ENCODE assay signal across 10 cellular contexts in the genomic region with DNA sequence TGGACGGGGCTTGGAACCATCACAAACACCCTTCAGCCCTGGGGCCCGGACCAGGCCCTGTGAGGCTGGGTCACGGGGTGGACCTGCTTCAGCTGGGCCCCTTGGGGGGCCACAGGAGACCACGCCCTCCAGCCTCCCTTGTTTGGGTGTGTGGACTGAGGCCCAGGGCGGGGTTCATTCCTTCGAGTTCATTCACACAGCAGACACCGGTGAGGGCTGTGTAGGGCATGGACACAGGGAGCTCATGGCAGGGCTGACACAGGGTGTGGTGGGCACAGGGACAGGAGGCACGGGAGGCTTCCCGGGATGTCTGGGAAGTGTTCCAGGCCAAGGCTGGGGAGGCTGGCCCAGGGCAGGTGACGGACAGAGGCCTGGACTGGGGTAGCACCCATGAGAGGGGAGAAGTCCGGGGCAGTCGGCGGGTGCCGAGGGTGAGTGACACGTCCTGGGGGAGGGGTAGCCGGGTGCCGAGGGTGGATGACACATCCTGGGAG. TPM values are rescaled to one million over a fixed set of nuclear protein-coding genes. Genes with fewer than 3 reads are reported as not detected.
DNase-seq lines count a peak whose midpoint lies in the region; ATAC-seq and TF ChIP-seq lines count a peak whose summit lies in the region.
"Had no signal": no experiment of that assay in that cellular context is flagged by ENCODE, and none has a peak within 500 bp of the region (broad histone marks: within the 10 kb centered on the region; RNA-seq: fewer than 3 reads in every experiment).

No MANE protein-coding gene starts in this region.

- no peaks in the 10 kb centered on the region for H3K9me3 ChIP-seq in left ventricle myocardium inferior (replicated peaks)
- H3K9me3 ChIP-seq in trophoblast cell (ENCODE audit: insufficient read depth, low read depth, low read length): no peaks in the 10 kb centered on the region

- H3K14ac ChIP-seq in trophoblast cell (ENCODE audit: low read length): no peak overlapping the region

- no peaks in the 10 kb centered on the region for H3K27me3 Mint-ChIP-seq in stimulated activated naive B cell treated with anti-CD40 and anti-IgM and Interleukin-4, amounts not matched to agents 10 μg/mL and 1 μg/mL and 100 μg/mL, for 72 hours

- H3K9ac ChIP-seq in trophoblast cell (ENCODE audit: low read length): no peak overlapping the region

- no peak overlapping the region for H3K4ac ChIP-seq in trophoblast cell (ENCODE audit: low read depth, low read length)

- ATAC-seq in stimulated activated naive B cell treated with anti-CD40 and anti-IgM and Interleukin-4, amounts not matched to agents 10 μg/mL and 1 μg/mL and 100 μg/mL, for 72 hours (replicated peaks): no peak

- intact Hi-C loops in left ventricle myocardium inferior (cut with micrococcal nuclease): no loop called here

- no peak overlapping the region for H4K91ac ChIP-seq in trophoblast cell (ENCODE audit: low read depth, low read length)

- no peaks in the 10 kb centered on the region for H3K79me1 ChIP-seq in trophoblast cell (ENCODE audit: low read length)

- H3K4me3 Mint-ChIP-seq in stimulated activated naive B cell treated with anti-CD40 and anti-IgM and Interleukin-4, amounts not matched to agents 10 μg/mL and 1 μg/mL and 100 μg/mL, for 72 hours: no peak overlapping the region

- no peak overlapping the region for H4K12ac ChIP-seq in trophoblast cell (ENCODE audit: low read depth, low read length)

- no peak overlapping the region for H2BK12ac ChIP-seq in trophoblast cell (ENCODE audit: low read length)

- H3K79me2 ChIP-seq in trophoblast cell (ENCODE audit: control insufficient read depth, insufficient read depth, low read length, poor library complexity): no peaks in the 10 kb centered on the region

- peak overlapping the region; percentile 64 for H3K4me3 ChIP-seq in left ventricle myocardium inferior
- no peak overlapping the region for H3K4me3 ChIP-seq in trophoblast cell (ENCODE audit: low read depth, low read length)

- no peak overlapping the region for H2AK5ac ChIP-seq in trophoblast cell (ENCODE audit: low read length)

- no peaks in the 10 kb centered on the region for H3K9me3 Mint-ChIP-seq in stimulated activated naive B cell treated with anti-CD40 and anti-IgM and Interleukin-4, amounts not matched to agents 10 μg/mL and 1 μg/mL and 100 μg/mL, for 72 hours

- H3K27me3 ChIP-seq in left ventricle myocardium inferior (ENCODE audit: low read depth): no peaks in the 10 kb centered on the region
- H3K27me3 ChIP-seq in trophoblast cell (ENCODE audit: insufficient read depth, low read length): no peaks in the 10 kb centered on the region

- no peak overlapping the region for H2AFZ ChIP-seq in trophoblast cell (ENCODE audit: insufficient read depth, low read length, poor library complexity)

- no CpG with 5 or more reads among the region's 17 CpGs for WGBS in trophoblast cell (ENCODE audit: extremely low coverage, insufficient coverage, insufficient read length)

- H3K27ac ChIP-seq in left ventricle myocardium inferior (replicated peaks): peak overlapping the region; percentile 93
- no peak overlapping the region for H3K27ac ChIP-seq in trophoblast cell (ENCODE audit: low read depth, low read length)

- H4K8ac ChIP-seq in trophoblast cell (ENCODE audit: low read depth, low read length): no peak overlapping the region

- peaks cover 3 to 6% of the 10 kb centered on the region in 2 donors for H3K4me1 Mint-ChIP-seq in stimulated activated naive B cell treated with anti-CD40 and anti-IgM and Interleukin-4, amounts not matched to agents 10 μg/mL and 1 μg/mL and 100 μg/mL, for 72 hours

- no peak overlapping the region for H2BK5ac ChIP-seq in trophoblast cell (ENCODE audit: low read depth, low read length, poor library complexity)

- no peak for TF ChIP-seq CTCF in left ventricle myocardium inferior (IDR thresholded peaks at IDR 0.05; ENCODE audit: borderline replicate concordance)

- no peak overlapping the region for H3K4me2 ChIP-seq in trophoblast cell (ENCODE audit: low read length)

- no peak overlapping the region for H3K18ac ChIP-seq in trophoblast cell (ENCODE audit: low read length)

- no peak overlapping the region for H3K23ac ChIP-seq in trophoblast cell (ENCODE audit: low read length)

- H3K4me1 ChIP-seq in left ventricle myocardium inferior: peaks cover 48% of the 10 kb centered on the region
- no peaks in the 10 kb centered on the region for H3K4me1 ChIP-seq in trophoblast cell (ENCODE audit: control insufficient read depth in 1 of 2, insufficient read depth in 2 of 2, low read length in 2 of 2)

- H3K36me3 ChIP-seq in left ventricle myocardium inferior (peaks cover 29% of the 10 kb centered on the region), trophoblast cell (ENCODE audit: control insufficient read depth in 1 of 2, insufficient read depth in 2 of 2, low read length in 2 of 2) (peaks cover 20 to 24% of the 10 kb centered on the region in 2 experiments)

- peak overlapping the region; percentile 14 for H3K27ac Mint-ChIP-seq in stimulated activated naive B cell treated with anti-CD40 and anti-IgM and Interleukin-4, amounts not matched to agents 10 μg/mL and 1 μg/mL and 100 μg/mL, for 72 hours

- no peak overlapping the region for H2BK120ac ChIP-seq in trophoblast cell (ENCODE audit: insufficient read depth, low read length, poor library complexity)

- peaks cover 4 to 8% of the 10 kb centered on the region in 2 donors for H3K36me3 Mint-ChIP-seq in stimulated activated naive B cell treated with anti-CD40 and anti-IgM and Interleukin-4, amounts not matched to agents 10 μg/mL and 1 μg/mL and 100 μg/mL, for 72 hours

- DNase-seq in HPDE6-E6E7 (ENCODE audit: extremely low spot score) (peak; percentile 28), amniotic epithelial cell (ENCODE audit: low read depth) (peak; percentile 16), left ventricle myocardium inferior (peak; percentile 76), SHP77 (lab: John Stamatoyannopoulos, UW) (no peak), NCI-H2196 (lab: John Stamatoyannopoulos, UW; ENCODE audit: unreplicated experiment) (no peak), trophoblast cell (no peak)
- DNase-seq in stimulated activated naive B cell treated with anti-CD40 and anti-IgM and Interleukin-4, amounts not matched to agents 10 μg/mL and 1 μg/mL and 100 μg/mL, for 72 hours: no peak
- DNase-seq in activated CD4-positive, CD25-positive, alpha-beta regulatory T cell treated with anti-CD3 and anti-CD28 coated beads, Interleukin-2, amount 50 U/mL, for 72 hours: no peak
- DNase-seq: activated T-cell treated with anti-CD3 and anti-CD28 coated beads, Interleukin-2, amount 50 U/mL, for 1 hour; NK-92 treated with Interleukin-12 subunit alpha and Interleukin-12 subunit beta, amount 100 ng/mL, for 24 hours had no signal

RNA-seq across cellular contexts. Expression of a gene that starts 8.9 kb away (rescaled TPM):
- total RNA-seq in left ventricle myocardium inferior: 37.6 TPM
- 8.7 and 10.1 TPM in 2 replicates for polyA plus RNA-seq in trophoblast cell (2013)

RNA-seq across cellular contexts. Expression of a gene that starts 18.8 kb away (rescaled TPM):
- 1.2 TPM for total RNA-seq in left ventricle myocardium inferior
- 0.55 and 0.61 TPM in 2 replicates for polyA plus RNA-seq in trophoblast cell (2013)

RNA-seq across cellular contexts. Expression of a gene that starts 27.3 kb away (rescaled TPM):
- 69.0 TPM for total RNA-seq in left ventricle myocardium inferior
- 17.8 and 18.5 TPM in 2 replicates for polyA plus RNA-seq in trophoblast cell (2013)

RNA-seq across cellular contexts. Expression of a gene that starts 45.3 kb away (rescaled TPM):
- total RNA-seq in left ventricle myocardium inferior: 5.2 TPM
- 6.8 and 7.2 TPM in 2 replicates for polyA plus RNA-seq in trophoblast cell (2013)

RNA-seq across cellular contexts. Expression of a gene that starts 50.7 kb away (rescaled TPM):
- not detected for total RNA-seq in left ventricle myocardium inferior
- 0.04 TPM in 2 replicates for polyA plus RNA-seq in trophoblast cell (2013)

Comparison
In these comparisons a context has a peak if more than half of its experiments do, and no peak if none do; other contexts are left out.
1. DNase-seq: peak in HPDE6-E6E7 (single experiment), amniotic epithelial cell (single experiment) and left ventricle myocardium inferior (single experiment); none in stimulated activated naive B cell treated with anti-CD40 and anti-IgM and Interleukin-4, amounts not matched to agents 10 μg/mL and 1 μg/mL and 100 μg/mL, for 72 hours (single experiment), SHP77 (0 of 2), NCI-H2196 (single experiment), activated CD4-positive, CD25-positive, alpha-beta regulatory T cell treated with anti-CD3 and anti-CD28 coated beads, Interleukin-2, amount 50 U/mL, for 72 hours (single experiment) and trophoblast cell (0 of 2).